17 cellular contexts compared by ENCODE assay signal in the genomic region with DNA sequence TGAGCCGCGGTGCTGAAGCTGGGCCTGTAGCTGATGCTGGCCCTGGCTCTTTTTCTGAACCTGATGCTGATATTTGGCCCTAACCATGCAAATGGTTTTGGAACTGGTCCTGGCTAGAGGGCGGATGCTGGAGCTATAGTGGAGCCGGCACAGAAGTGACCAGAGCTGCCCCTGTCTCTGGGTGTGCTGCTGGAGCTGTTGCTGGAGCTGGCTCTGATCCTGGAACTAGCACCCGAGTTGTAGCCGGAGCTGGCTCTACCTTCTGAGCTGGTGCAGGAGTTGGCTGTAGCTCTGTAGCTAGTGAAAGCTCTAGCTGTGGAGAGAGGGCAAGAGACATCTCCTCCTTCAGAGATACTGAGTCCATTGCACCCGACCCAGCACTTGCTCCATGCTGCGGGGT. TPM values are rescaled to one million over a fixed set of nuclear protein-coding genes. Genes with fewer than 3 reads are reported as not detected.
A peak's percentile ranks its signal among the peaks of the same experiment; 100 is the strongest.
DNase-seq lines count a peak whose midpoint lies in the region; TF ChIP-seq lines count a peak whose summit lies in the region.
"Had no signal": no experiment of that assay in that cellular context is flagged by ENCODE, and none has a peak within 500 bp of the region (broad histone marks: within the 10 kb centered on the region; RNA-seq: fewer than 3 reads in every experiment).

No MANE protein-coding gene starts in this region.

- H3K27me3 ChIP-seq in A673 (replicated peaks; ENCODE audit: insufficient read depth, low read depth, low read length, poor library complexity) = no peaks in the 10 kb centered on the region
- no peaks in the 10 kb centered on the region for H3K27me3 ChIP-seq in CD8-positive, alpha-beta memory T cell (ENCODE audit: insufficient read depth, low read length, poor library complexity, severe bottlenecking)
- no peaks in the 10 kb centered on the region for H3K27me3 ChIP-seq in endodermal cell (ENCODE audit: control insufficient read depth, insufficient read depth, low read length, poor library complexity, severe bottlenecking)
- H3K27me3 ChIP-seq: gastroesophageal sphincter, thyroid gland had no signal

- H3K36me3 ChIP-seq in A673 (ENCODE audit: insufficient read depth, low read length, poor library complexity, severe bottlenecking) (peaks cover 19% of the 10 kb centered on the region), endodermal cell (ENCODE audit: control insufficient read depth, insufficient read depth, low read length) (peaks cover 16% of the 10 kb centered on the region)
- peaks cover 17% of the 10 kb centered on the region for H3K36me3 ChIP-seq in CD8-positive, alpha-beta memory T cell (ENCODE audit: insufficient read depth, low read length)

- H3K9me3 ChIP-seq in A673 (ENCODE audit: low read depth, low read length, poor library complexity, severe bottlenecking) = no peaks in the 10 kb centered on the region
- no peaks in the 10 kb centered on the region for H3K9me3 ChIP-seq in CD8-positive, alpha-beta memory T cell (ENCODE audit: low read length)
- no peaks in the 10 kb centered on the region for H3K9me3 ChIP-seq in endodermal cell (ENCODE audit: control insufficient read depth, low read length)
- H3K9me3 ChIP-seq: gastroesophageal sphincter, thyroid gland had no signal

- no peak for DNase-seq in A673 (ENCODE audit: low spot score)
- DNase-seq in CD8-positive, alpha-beta memory T cell = no peak
- DNase-seq in mesothelial cell of epicardium (ENCODE audit: low spot score in 2 of 2, unreplicated experiment in 2 of 2) = no peak
- DNase-seq in NCI-H187 (lab: John Stamatoyannopoulos, UW) = no peak
- no peak for DNase-seq in kidney glomerular epithelial cell (lab: John Stamatoyannopoulos, UW)
- no peak for DNase-seq in NCI-H510A (lab: John Stamatoyannopoulos, UW)
- no peak for DNase-seq in endodermal cell
- DNase-seq: activated CD4-positive, alpha-beta T cell treated with anti-CD3 and anti-CD28 coated beads for 4 hours; activated gamma-delta T cell; C1 segment of cervical spinal cord; caudate nucleus; NCI-H1417; NCI-H226; posterior cingulate gyrus; thyroid gland had no signal

- WGBS in endodermal cell (ENCODE audit: insufficient coverage in 1 of 2, insufficient read length in 1 of 2), 2 experiments = 96 to 97% methylated on average over 7 to 8 of the region's 8 CpGs

- CTCF ChIA-PET in A673 (lab: Charles Lee) = no interaction called here
- CTCF ChIA-PET in CD8-positive, alpha-beta memory T cell (lab: Charles Lee) = interaction anchor here (0.9 kb wide), 1 partner anchor 58 kb away, joined by 3 read pairs; no protein-coding TSS in a partner anchor

- H3K4me1 ChIP-seq in A673 (ENCODE audit: insufficient read depth, low read length, poor library complexity, severe bottlenecking) (peaks cover 20% of the 10 kb centered on the region), endodermal cell (ENCODE audit: control insufficient read depth, insufficient read depth, low read length) (peaks cover 9% of the 10 kb centered on the region)
- H3K4me1 ChIP-seq in CD8-positive, alpha-beta memory T cell (ENCODE audit: insufficient read depth, low read length) = peaks cover 28% of the 10 kb centered on the region

- H3K27ac Mint-ChIP-seq in CD8-positive, alpha-beta memory T cell = peak overlapping the region in 2 of 8 donors; percentile 60 to 83
- H3K27ac Mint-ChIP-seq in mesothelial cell of epicardium (no peak overlapping the region), endodermal cell (no peak overlapping the region)

- BruUV-seq in A673 (replicated peaks; lab: Mats Ljungman, UMichigan) = TSS peak; percentile 50

- H3K27me3 Mint-ChIP-seq in CD8-positive, alpha-beta memory T cell = peaks cover 0 to 7% of the 10 kb centered on the region in 2 donors
- no peaks in the 10 kb centered on the region for H3K27me3 Mint-ChIP-seq in mesothelial cell of epicardium (ENCODE audit: low read depth)
- H3K27me3 Mint-ChIP-seq in endodermal cell (ENCODE audit: insufficient read depth) = peaks cover 6% of the 10 kb centered on the region

- H3K36me3 Mint-ChIP-seq in CD8-positive, alpha-beta memory T cell = peaks cover 4 to 23% (median 6%) of the 10 kb centered on the region in 3 donors
- H3K36me3 Mint-ChIP-seq in mesothelial cell of epicardium (peaks cover 4% of the 10 kb centered on the region), endodermal cell (ENCODE audit: low read depth) (peaks cover 23% of the 10 kb centered on the region)

- TF ChIP-seq CTCF in A673 (conservative IDR thresholded peaks at IDR 0.05; ENCODE audit: low read depth, low read length) = no peak
- TF ChIP-seq CTCF in VCaP (conservative IDR thresholded peaks at IDR 0.05) = no peak
- TF ChIP-seq CTCF in mesothelial cell of epicardium (IDR thresholded peaks at IDR 0.05; ENCODE audit: unreplicated experiment) = no peak
- TF ChIP-seq CTCF in endodermal cell (conservative IDR thresholded peaks at IDR 0.05) = no peak

- POLR2A ChIA-PET in A673 (lab: Charles Lee; ENCODE audit: low non-redundant PET) = no interaction called here
- POLR2A ChIA-PET in CD8-positive, alpha-beta memory T cell (lab: Charles Lee) = interaction anchor here (1.4 kb wide), 1 partner anchor 43 kb away, joined by 3 read pairs; a partner anchor contains a TSS

- peak overlapping the region; percentile 95 for H3K4me3 ChIP-seq in A673 (ENCODE audit: low read depth, low read length, poor library complexity, severe bottlenecking)
- no peak overlapping the region for H3K4me3 ChIP-seq in CD8-positive, alpha-beta memory T cell (ENCODE audit: low read length)
- no peak overlapping the region for H3K4me3 ChIP-seq in endodermal cell (ENCODE audit: low read length)
- H3K4me3 ChIP-seq: gastroesophageal sphincter, thyroid gland had no signal

- H3K4me1 Mint-ChIP-seq in CD8-positive, alpha-beta memory T cell = peaks cover 16 to 23% (median 17%) of the 10 kb centered on the region in 3 donors
- peaks cover 32% of the 10 kb centered on the region for H3K4me1 Mint-ChIP-seq in mesothelial cell of epicardium
- H3K4me1 Mint-ChIP-seq in endodermal cell = peaks cover 18% of the 10 kb centered on the region

- peak overlapping the region in 4 of 7 donors; percentile 12 to 83 (median 52) for H3K4me3 Mint-ChIP-seq in CD8-positive, alpha-beta memory T cell
- H3K4me3 Mint-ChIP-seq in mesothelial cell of epicardium (peak overlapping the region; percentile 66), endodermal cell (no peak overlapping the region)

- intact Hi-C loops in A673 (cut with micrococcal nuclease; ENCODE audit: unreplicated experiment) = no loop called here

- H3K9me3 Mint-ChIP-seq in CD8-positive, alpha-beta memory T cell = no peaks in the 10 kb centered on the region
- H3K9me3 Mint-ChIP-seq in mesothelial cell of epicardium (no peaks in the 10 kb centered on the region), endodermal cell (no peaks in the 10 kb centered on the region)

- peak overlapping the region; percentile 17 for H3K27ac ChIP-seq in A673 (ENCODE audit: low read depth, low read length, poor library complexity, severe bottlenecking)
- no peak overlapping the region for H3K27ac ChIP-seq in CD8-positive, alpha-beta memory T cell (ENCODE audit: low read depth, low read length)
- peak overlapping the region; percentile 92; the same call in 1 of the 2 replicates for H3K27ac ChIP-seq in VCaP
- no peak overlapping the region for H3K27ac ChIP-seq in endodermal cell (ENCODE audit: low read depth, low read length)
- H3K27ac ChIP-seq: thyroid gland had no signal

- no peak overlapping the region for H3K9ac ChIP-seq in endodermal cell (ENCODE audit: extremely low read depth, low read length, poor library complexity, severe bottlenecking)

RNA-seq across cellular contexts. Expression of a gene that starts 12.8 kb away (rescaled TPM):
- total RNA-seq in A673 (2021) = 0.15 and 0.35 TPM in 2 replicates
- total RNA-seq in CD8-positive, alpha-beta memory T cell = 1 to 10 TPM; 1.1 to 1.2 TPM
- 0.22 TPM for polyA plus RNA-seq in CD8-positive, alpha-beta memory T cell
- 0.20 to 0.51 TPM (median 0.29 TPM) in 3 replicates for total RNA-seq in mesothelial cell of epicardium
- total RNA-seq in endodermal cell = 1 to 10 TPM in 1 of 2 donors, under 1 TPM in 1; 0.91 to 1.1 TPM
- 0.07 TPM for polyA plus RNA-seq in endodermal cell (2013, experiment 1 of 2)
- polyA plus RNA-seq in endodermal cell (2013, experiment 2 of 2) = 0.17 TPM

RNA-seq across cellular contexts. Expression of a gene that starts 17.6 kb away (rescaled TPM):
- total RNA-seq in A673 (2021) (26.4 and 35.3 TPM in 2 replicates), mesothelial cell of epicardium (56.2 to 60.5 TPM (median 58.1 TPM) in 3 replicates), endodermal cell (10 to 100 TPM; 35.1 to 45.4 TPM)
- total RNA-seq in CD8-positive, alpha-beta memory T cell = not detected
- not detected for polyA plus RNA-seq in CD8-positive, alpha-beta memory T cell
- polyA plus RNA-seq in endodermal cell (2013, experiment 1 of 2) = 56.2 TPM
- 53.5 TPM for polyA plus RNA-seq in endodermal cell (2013, experiment 2 of 2)

RNA-seq across cellular contexts. Expression of a gene that starts 18.4 kb away (rescaled TPM):
- total RNA-seq in A673 (2021) = not detected in 2 replicates
- not detected for total RNA-seq in CD8-positive, alpha-beta memory T cell
- polyA plus RNA-seq in CD8-positive, alpha-beta memory T cell = not detected
- not detected in 3 replicates for total RNA-seq in mesothelial cell of epicardium
- total RNA-seq in endodermal cell = not detected
- polyA plus RNA-seq in endodermal cell (2013, experiment 1 of 2) = not detected
- not detected for polyA plus RNA-seq in endodermal cell (2013, experiment 2 of 2)

RNA-seq across cellular contexts. Expression of a gene that starts 28.1 kb away (rescaled TPM):
- total RNA-seq in A673 (2021) (not detected in 2 replicates), mesothelial cell of epicardium (not detected in 3 replicates), endodermal cell (not detected)
- total RNA-seq in CD8-positive, alpha-beta memory T cell = not detected
- not detected for polyA plus RNA-seq in CD8-positive, alpha-beta memory T cell
- polyA plus RNA-seq in endodermal cell (2013, experiment 1 of 2) = not detected
- polyA plus RNA-seq in endodermal cell (2013, experiment 2 of 2) = not detected
- total RNA-seq: gastroesophageal sphincter had no signal

RNA-seq across cellular contexts. Expression of a gene that starts 34.4 kb away (rescaled TPM):
- total RNA-seq in A673 (2021) = not detected in 2 replicates
- not detected for total RNA-seq in CD8-positive, alpha-beta memory T cell
- polyA plus RNA-seq in CD8-positive, alpha-beta memory T cell = not detected
- total RNA-seq in mesothelial cell of epicardium = 1.3 to 3.5 TPM (median 1.9 TPM) in 3 replicates
- 1 to 10 TPM in 1 of 2 donors, under 1 TPM in 1; 0.51 to 1.2 TPM for total RNA-seq in endodermal cell
- 0.82 TPM for polyA plus RNA-seq in endodermal cell (2013, experiment 1 of 2)
- 0.95 TPM for polyA plus RNA-seq in endodermal cell (2013, experiment 2 of 2)
- total RNA-seq: gastroesophageal sphincter, thyroid gland had no signal

Comparison
In these comparisons a context has a peak if more than half of its experiments do, and no peak if none do; other contexts are left out.
1. H3K27ac ChIP-seq: peak in A673 (single experiment) and VCaP (single experiment); none in CD8-positive, alpha-beta memory T cell (single experiment) and endodermal cell (single experiment).
2. RNA of a gene that starts 17.6 kb away (total RNA-seq): 56.2 to 60.5 TPM in mesothelial cell of epicardium, 35.1 to 45.4 TPM in endodermal cell and 26.4 to 35.3 TPM in A673; not detected in CD8-positive, alpha-beta memory T cell; every median in the first group is over 10 times any median in the second.